19 cellular contexts compared by ENCODE assay signal in genomic region chr1:192615055-192615454, GRCh38.
DNase-seq lines count a peak whose midpoint lies in the region; ATAC-seq and TF ChIP-seq lines count a peak whose summit lies in the region.
"Had no signal": no experiment of that assay in that cellular context is flagged by ENCODE, and none has a peak within 500 bp of the region (broad histone marks: within the 10 kb centered on the region; RNA-seq: fewer than 3 reads in every experiment).

No MANE protein-coding gene starts in this region.

- 0 out of 2 replicates have a peak overlapping the region, but pooled peaks have one; percentile 4 for H3K4me2 ChIP-seq in OCI-LY1 (ENCODE audit: low read length)

- no peak overlapping the region for H2AFZ ChIP-seq in OCI-LY1 (ENCODE audit: low read length)

- H3F3A ChIP-seq in OCI-LY1 (ENCODE audit: insufficient read depth, low read length): no peaks in the 10 kb centered on the region

- no peaks in the 10 kb centered on the region for H3K36me3 ChIP-seq in OCI-LY1 (ENCODE audit: insufficient read depth, low read length)
- H3K36me3 ChIP-seq: colonic mucosa, spleen, thoracic aorta had no signal

- TF ChIP-seq CTCF in OCI-LY1 (IDR thresholded peaks at IDR 0.05; ENCODE audit: low read length): no peak

- H3K79me2 ChIP-seq in OCI-LY1 (ENCODE audit: insufficient read depth, low read length): no peaks in the 10 kb centered on the region

- no peak overlapping the region for H3K4me3 ChIP-seq in OCI-LY1 (ENCODE audit: low read depth, low read length, poor library complexity, severe bottlenecking)
- H3K4me3 ChIP-seq: colonic mucosa, spleen, thoracic aorta had no signal

- no peaks in the 10 kb centered on the region for H3K27me3 ChIP-seq in OCI-LY1 (ENCODE audit: insufficient read depth, low read length)
- H3K27me3 ChIP-seq: colonic mucosa, spleen had no signal

- peaks cover 51% of the 10 kb centered on the region for H3K4me1 ChIP-seq in OCI-LY1 (ENCODE audit: insufficient read depth, low read length, severe bottlenecking)
- H3K4me1 ChIP-seq: colonic mucosa had no signal

- H4K20me1 ChIP-seq in OCI-LY1 (ENCODE audit: insufficient read depth, low read length): no peaks in the 10 kb centered on the region

- ATAC-seq in GM18520 (IDR thresholded peaks at IDR 0.05; ENCODE audit: unreplicated experiment) (peak; percentile 71), GM21390 (IDR thresholded peaks at IDR 0.05; ENCODE audit: unreplicated experiment) (peak; percentile 64), HG02885 (IDR thresholded peaks at IDR 0.05; ENCODE audit: poor library complexity, unreplicated experiment) (peak; percentile 49), HG02884 (IDR thresholded peaks at IDR 0.05; ENCODE audit: unreplicated experiment) (no peak)

- DNase-seq in HEK293T (ENCODE audit: extremely low spot score): no peak
- DNase-seq in midbrain (lab: John Stamatoyannopoulos, UW): no peak
- DNase-seq in cerebellar cortex (ENCODE audit: low spot score): no peak
- DNase-seq: activated CD4-positive, alpha-beta T cell treated with anti-CD3 and anti-CD28 coated beads, Interleukin-2, amount 10 ng/mL, durations not matched to agents 7 days and 5 days; activated naive CD4-positive, alpha-beta T cell treated with anti-CD3 and anti-CD28 coated beads, Interleukin-2, amount 10 ng/mL, durations not matched to agents 7 days and 5 days; activated T-cell treated with anti-CD3 and anti-CD28 coated beads for 4 hours; CD8-positive, alpha-beta memory T cell; colonic mucosa; EL; kidney glomerular epithelial cell; mesenchymal stem cell; NCI-H1417; spleen had no signal

- H3K9ac ChIP-seq in OCI-LY1 (ENCODE audit: low read length): no peak overlapping the region

- POLR2A ChIA-PET in HEK293T (lab: Yijun Ruan, JAX): no interaction called here

- H3K27ac ChIP-seq in OCI-LY1 (ENCODE audit: low read depth, low read length, poor library complexity, severe bottlenecking): peak overlapping the region; percentile 58
- H3K27ac ChIP-seq: colonic mucosa, spleen, thoracic aorta had no signal

- H3K9me3 ChIP-seq in OCI-LY1 (ENCODE audit: low read length): no peaks in the 10 kb centered on the region
- H3K9me3 ChIP-seq: colonic mucosa, spleen, thoracic aorta had no signal

- CTCF ChIA-PET in HEK293T (lab: Yijun Ruan, JAX): no interaction called here

- H3K9me2 ChIP-seq in OCI-LY1 (ENCODE audit: low read depth, low read length): no peaks in the 10 kb centered on the region

TF ChIP-seq in HEK293T, 16 proteins besides CTCF, POLR2A, EP300 and RAD21:
- TF ChIP-seq CTBP1 (IDR thresholded peaks at IDR 0.05; ENCODE audit: borderline replicate concordance): no peak
- TF ChIP-seq ELF4 (IDR thresholded peaks at IDR 0.05): no peak
- TF ChIP-seq ZNF384 (IDR thresholded peaks at IDR 0.05): no peak
- TF ChIP-seq NFRKB (IDR thresholded peaks at IDR 0.05): no peak
- TF ChIP-seq, protein P1, sequence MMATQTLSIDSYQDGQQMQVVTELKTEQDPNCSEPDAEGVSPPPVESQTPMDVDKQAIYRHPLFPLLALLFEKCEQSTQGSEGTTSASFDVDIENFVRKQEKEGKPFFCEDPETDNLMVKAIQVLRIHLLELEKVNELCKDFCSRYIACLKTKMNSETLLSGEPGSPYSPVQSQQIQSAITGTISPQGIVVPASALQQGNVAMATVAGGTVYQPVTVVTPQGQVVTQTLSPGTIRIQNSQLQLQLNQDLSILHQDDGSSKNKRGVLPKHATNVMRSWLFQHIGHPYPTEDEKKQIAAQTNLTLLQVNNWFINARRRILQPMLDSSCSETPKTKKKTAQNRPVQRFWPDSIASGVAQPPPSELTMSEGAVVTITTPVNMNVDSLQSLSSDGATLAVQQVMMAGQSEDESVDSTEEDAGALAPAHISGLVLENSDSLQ (IDR thresholded peaks at IDR 0.05): no peak
- TF ChIP-seq FOXK2 (IDR thresholded peaks at IDR 0.05): no peak
- no peak for TF ChIP-seq LEF1 (IDR thresholded peaks at IDR 0.05; ENCODE audit: borderline replicate concordance)
- TF ChIP-seq HDGF (IDR thresholded peaks at IDR 0.05; ENCODE audit: borderline replicate concordance): no peak
- TF ChIP-seq TARDBP (IDR thresholded peaks at IDR 0.05): no peak
